ENCODE assay signal across 1 cellular context in genomic region chr6:81752969-81753708, GRCh38.
A peak's percentile ranks its signal among the peaks of the same experiment; 100 is the strongest.
TF ChIP-seq lines count a peak whose summit lies in the region.

No MANE protein-coding gene starts in this region.

TF ChIP-seq in HepG2, 621 proteins besides CTCF, POLR2A, EP300 and RAD21 (continued from another document and continues in another):
- TF ChIP-seq USF2 (IDR thresholded peaks at IDR 0.05; ENCODE audit: low read depth, low read length) (no peak), USF2 (CRISPR knock-in tag; IDR thresholded peaks at IDR 0.05; ENCODE audit: borderline replicate concordance) (no peak), SIX1 (CRISPR knock-in tag; IDR thresholded peaks at IDR 0.05; ENCODE audit: borderline replicate concordance) (no peak), HINFP (CRISPR knock-in tag; IDR thresholded peaks at IDR 0.05; ENCODE audit: low read depth) (peak; percentile 49; the same call in 1 of the 2 replicates), SNAPC5 (CRISPR knock-in tag; IDR thresholded peaks at IDR 0.05; ENCODE audit: borderline replicate concordance) (no peak), ZNF883 (CRISPR knock-in tag; IDR thresholded peaks at IDR 0.05; ENCODE audit: not compliant biosample characterization) (peak; percentile 83), THRA (CRISPR knock-in tag; IDR thresholded peaks at IDR 0.05; ENCODE audit: borderline replicate concordance) (no peak; the same call in 1 of the 2 replicates), SMYD3 (CRISPR knock-in tag; IDR thresholded peaks at IDR 0.05) (peak; percentile 67; the same call in 1 of the 2 replicates), ZNF660 (CRISPR knock-in tag; IDR thresholded peaks at IDR 0.05; ENCODE audit: borderline replicate concordance, low read depth) (no peak), STAG1 (CRISPR knock-in tag; IDR thresholded peaks at IDR 0.05) (peak; percentile 29), FOXC1 (CRISPR knock-in tag; IDR thresholded peaks at IDR 0.05; ENCODE audit: borderline replicate concordance) (peak; percentile 85), TEAD3 (CRISPR knock-in tag; optimal IDR thresholded peaks at IDR 0.05; ENCODE audit: borderline replicate concordance) (peak; percentile 9), RORA (CRISPR knock-in tag; IDR thresholded peaks at IDR 0.05) (no peak), ZFYVE20 (CRISPR knock-in tag; IDR thresholded peaks at IDR 0.05; ENCODE audit: borderline replicate concordance, low read depth) (peak; percentile 55; the same call in 1 of the 2 replicates), TBX3 (IDR thresholded peaks at IDR 0.05; ENCODE audit: borderline replicate concordance) (no peak), NR3C1 (CRISPR knock-in tag; IDR thresholded peaks at IDR 0.05) (no peak), SMARCE1 (IDR thresholded peaks at IDR 0.05; ENCODE audit: borderline replicate concordance) (no peak), POGZ (CRISPR knock-in tag; IDR thresholded peaks at IDR 0.05) (peak; percentile 93), GABPB1 (CRISPR knock-in tag; IDR thresholded peaks at IDR 0.05) (peak; percentile 67; the same call in 1 of the 2 replicates), ZC3H4 (CRISPR knock-in tag; IDR thresholded peaks at IDR 0.05; ENCODE audit: borderline replicate concordance) (no peak), ATF7-NPFF (CRISPR knock-in tag; IDR thresholded peaks at IDR 0.05; ENCODE audit: low read depth) (peak; percentile 66; the same call in 1 of the 2 replicates), CEBPZ (IDR thresholded peaks at IDR 0.05; ENCODE audit: low read length) (no peak), DPF2 (CRISPR knock-in tag; IDR thresholded peaks at IDR 0.05; ENCODE audit: borderline replicate concordance, low read depth) (no peak), ZNF761 (CRISPR knock-in tag; conservative IDR thresholded peaks at IDR 0.05) (peak; percentile 58; the same call in 1 of the 2 replicates), MYC (CRISPR knock-in tag; IDR thresholded peaks at IDR 0.05; ENCODE audit: borderline replicate concordance) (peak; percentile 53; the same call in 1 of the 2 replicates), ZNF292 (CRISPR knock-in tag; IDR thresholded peaks at IDR 0.05; ENCODE audit: borderline replicate concordance, low read depth) (no peak), ZFP90 (CRISPR knock-in tag; IDR thresholded peaks at IDR 0.05; ENCODE audit: borderline replicate concordance) (0 out of 2 replicates have a peak, but pooled peaks have one; percentile 84), NFKBIZ (CRISPR knock-in tag; IDR thresholded peaks at IDR 0.05) (no peak), KAT2B (IDR thresholded peaks at IDR 0.05; ENCODE audit: borderline replicate concordance, low read depth, low read length) (no peak), ZSCAN9 (CRISPR knock-in tag; IDR thresholded peaks at IDR 0.05; ENCODE audit: borderline replicate concordance) (0 out of 2 replicates have a peak, but pooled peaks have one; percentile 39), ZFP36L1 (CRISPR knock-in tag; IDR thresholded peaks at IDR 0.05) (peak; percentile 93), ZMAT5 (CRISPR knock-in tag; IDR thresholded peaks at IDR 0.05; ENCODE audit: borderline replicate concordance, low read depth) (no peak), CSRNP1 (CRISPR knock-in tag; IDR thresholded peaks at IDR 0.05) (peak; percentile 8; the same call in 1 of the 2 replicates), KDM2A (CRISPR knock-in tag; IDR thresholded peaks at IDR 0.05; ENCODE audit: borderline replicate concordance, low read depth) (no peak; the same call in 1 of the 2 replicates), ZFP41 (CRISPR knock-in tag; IDR thresholded peaks at IDR 0.05; ENCODE audit: borderline replicate concordance) (no peak), ZSCAN12 (CRISPR knock-in tag; IDR thresholded peaks at IDR 0.05) (peak; percentile 92; the same call in 1 of the 2 replicates), ZNF501 (CRISPR knock-in tag; IDR thresholded peaks at IDR 0.05) (peak; percentile 81; the same call in 1 of the 2 replicates), ZUFSP (CRISPR knock-in tag; IDR thresholded peaks at IDR 0.05; ENCODE audit: borderline replicate concordance) (no peak), CCDC6 (CRISPR knock-in tag; IDR thresholded peaks at IDR 0.05) (peak; percentile 84), HMG20B (CRISPR knock-in tag; conservative IDR thresholded peaks at IDR 0.05) (no peak), CREB1 (IDR thresholded peaks at IDR 0.05) (peak; percentile 78), CREB1 (CRISPR knock-in tag; IDR thresholded peaks at IDR 0.05) (peak; percentile 48; the same call in 1 of the 2 replicates), KLF11 (CRISPR knock-in tag; IDR thresholded peaks at IDR 0.05) (0 out of 2 replicates have a peak, but pooled peaks have one; percentile 78), HNF4A (CRISPR knock-in tag; IDR thresholded peaks at IDR 0.05) (peak; percentile 39), MEIS1 (CRISPR knock-in tag; IDR thresholded peaks at IDR 0.05; ENCODE audit: borderline replicate concordance) (peak; percentile 75), BHLHE40 (IDR thresholded peaks at IDR 0.05; ENCODE audit: low read length) (peak; percentile 86), HDAC2 (CRISPR knock-in tag; IDR thresholded peaks at IDR 0.05) (peak; percentile 70; the same call in 1 of the 2 replicates), CAMTA2 (CRISPR knock-in tag; IDR thresholded peaks at IDR 0.05; ENCODE audit: borderline replicate concordance) (no peak), ZNF431 (CRISPR knock-in tag; IDR thresholded peaks at IDR 0.05; ENCODE audit: borderline replicate concordance, low read depth) (0 out of 2 replicates have a peak, but pooled peaks have one; percentile 52), ZNF563 (CRISPR knock-in tag; IDR thresholded peaks at IDR 0.05) (peak; percentile 89), THAP8 (CRISPR knock-in tag; IDR thresholded peaks at IDR 0.05; ENCODE audit: borderline replicate concordance) (no peak), HOXA5 (CRISPR knock-in tag; IDR thresholded peaks at IDR 0.05) (peak; percentile 77)
